Comparison of ENCODE assay signal across 1 cellular context in the genomic region with DNA sequence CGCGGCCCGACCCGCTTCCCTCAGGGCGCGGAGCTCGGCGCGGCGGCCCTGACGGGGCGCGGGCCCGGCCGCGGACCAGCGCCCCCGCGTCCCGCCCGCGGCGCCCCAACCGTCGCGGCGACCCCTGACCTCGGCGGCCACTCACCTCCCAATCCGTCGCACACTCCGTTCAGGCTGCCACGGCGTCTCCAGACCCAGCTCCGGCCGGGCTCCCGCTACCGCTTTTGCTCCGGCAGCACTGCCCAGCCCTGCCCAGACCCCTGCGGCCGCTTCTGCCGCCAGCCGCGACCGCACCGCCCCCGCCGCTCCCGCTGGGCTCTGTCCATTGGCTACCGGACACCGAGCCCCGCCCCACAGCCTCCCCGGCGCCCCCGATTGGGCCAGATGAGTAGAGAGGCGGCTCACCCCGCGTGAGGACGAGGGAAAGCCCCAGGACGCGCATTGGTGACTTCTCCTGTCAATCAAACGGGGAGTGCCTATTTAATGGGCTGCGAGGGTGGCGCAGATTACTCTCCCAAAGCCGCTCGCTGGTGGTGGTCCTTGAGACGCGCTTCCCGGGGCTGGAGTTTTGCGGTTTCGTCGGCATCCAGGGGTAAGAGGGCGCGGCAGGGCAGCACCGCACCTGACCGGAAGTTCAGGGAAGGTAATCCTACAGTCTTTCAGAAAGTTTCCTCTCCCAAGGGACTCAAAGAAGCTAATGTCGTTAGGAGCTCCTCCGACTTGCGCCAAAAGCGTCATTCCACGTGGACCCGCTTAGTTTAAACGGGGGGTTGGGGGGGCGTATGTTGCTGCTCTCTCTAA.
TF ChIP-seq lines count a peak whose summit lies in the region.

TSS of gene PACSIN2 (minus strand) at position 274 of the 801 bp plus-strand sequence. CDS start 103,069 bp downstream, outside the sequence.

TF ChIP-seq in HepG2, 621 proteins besides CTCF, POLR2A, EP300 and RAD21 (continued from another document and continues in another):
- TF ChIP-seq FIP1L1 (IDR thresholded peaks at IDR 0.05; ENCODE audit: borderline replicate concordance, insufficient read depth, low read depth, low read length): no peak
- 0 out of 2 replicates have a peak, but pooled peaks have one; percentile 22 for TF ChIP-seq SIN3B (IDR thresholded peaks at IDR 0.05; ENCODE audit: low read length)
- no peak for TF ChIP-seq NCOA1 (CRISPR knock-in tag; IDR thresholded peaks at IDR 0.05)
- TF ChIP-seq BRCA1 (CRISPR knock-in tag; IDR thresholded peaks at IDR 0.05): 0 out of 2 replicates have a peak, but pooled peaks have one; percentile 36
- TF ChIP-seq NFIC (IDR thresholded peaks at IDR 0.05; ENCODE audit: low read length): no peak
- TF ChIP-seq HIVEP1 (CRISPR knock-in tag; IDR thresholded peaks at IDR 0.05): 0 out of 2 replicates have a peak, but pooled peaks have one; percentile 63
- no peak for TF ChIP-seq SETDB1 (CRISPR knock-in tag; IDR thresholded peaks at IDR 0.05; ENCODE audit: borderline replicate concordance)
- TF ChIP-seq ZMAT5 (CRISPR knock-in tag; IDR thresholded peaks at IDR 0.05; ENCODE audit: borderline replicate concordance, low read depth): no peak
- TF ChIP-seq SRSF9 (IDR thresholded peaks at IDR 0.05; ENCODE audit: borderline replicate concordance, insufficient read depth, low read depth, low read length, poor library complexity, severe bottlenecking): no peak
- peak; percentile 38; the same call in 1 of the 2 replicates for TF ChIP-seq ZNF263 (CRISPR knock-in tag; IDR thresholded peaks at IDR 0.05)
- no peak for TF ChIP-seq ZBTB21 (CRISPR knock-in tag; IDR thresholded peaks at IDR 0.05)
- TF ChIP-seq ZNF138 (CRISPR knock-in tag; IDR thresholded peaks at IDR 0.05; ENCODE audit: low read depth): no peak
- peak; percentile 70; the same call in 1 of the 3 replicates for TF ChIP-seq MXI1 (IDR thresholded peaks at IDR 0.05; ENCODE audit: borderline replicate concordance, low read depth, low read length)
- TF ChIP-seq PCBP1 (IDR thresholded peaks at IDR 0.05; ENCODE audit: borderline replicate concordance, low read depth, low read length): no peak
- TF ChIP-seq MAZ (IDR thresholded peaks at IDR 0.05; ENCODE audit: borderline replicate concordance, low read depth, low read length): no peak; the same call in 1 of the 2 replicates
- peak; percentile 71 for TF ChIP-seq MAZ (CRISPR knock-in tag; IDR thresholded peaks at IDR 0.05; ENCODE audit: low read depth)
- no peak for TF ChIP-seq LCORL (IDR thresholded peaks at IDR 0.05)
- peak; percentile 82 for TF ChIP-seq LCORL (CRISPR knock-in tag; IDR thresholded peaks at IDR 0.05)
- TF ChIP-seq ZNF383 (CRISPR knock-in tag; IDR thresholded peaks at IDR 0.05; ENCODE audit: borderline replicate concordance): no peak
- TF ChIP-seq, protein P1, sequence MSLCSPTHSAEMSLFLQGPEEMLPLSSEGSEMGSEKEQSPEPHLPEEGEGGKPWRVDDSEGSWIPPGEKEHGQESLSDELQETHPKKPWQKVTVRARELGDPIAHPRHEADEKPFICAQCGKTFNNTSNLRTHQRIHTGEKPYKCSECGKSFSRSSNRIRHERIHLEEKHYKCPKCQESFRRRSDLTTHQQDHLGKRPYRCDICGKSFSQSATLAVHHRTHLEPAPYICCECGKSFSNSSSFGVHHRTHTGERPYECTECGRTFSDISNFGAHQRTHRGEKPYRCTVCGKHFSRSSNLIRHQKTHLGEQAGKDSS (CRISPR knock-in tag; IDR thresholded peaks at IDR 0.05; ENCODE audit: borderline replicate concordance, low read depth): no peak
- no peak for TF ChIP-seq MNT (IDR thresholded peaks at IDR 0.05)
- TF ChIP-seq ZNF747 (CRISPR knock-in tag; IDR thresholded peaks at IDR 0.05; ENCODE audit: borderline replicate concordance): peak; percentile 42; the same call in 1 of the 2 replicates
- TF ChIP-seq, protein P2, sequence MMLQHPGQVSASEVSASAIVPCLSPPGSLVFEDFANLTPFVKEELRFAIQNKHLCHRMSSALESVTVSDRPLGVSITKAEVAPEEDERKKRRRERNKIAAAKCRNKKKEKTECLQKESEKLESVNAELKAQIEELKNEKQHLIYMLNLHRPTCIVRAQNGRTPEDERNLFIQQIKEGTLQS (CRISPR knock-in tag; IDR thresholded peaks at IDR 0.05): no peak
- TF ChIP-seq HOXA5 (CRISPR knock-in tag; IDR thresholded peaks at IDR 0.05): peak; percentile 88
- TF ChIP-seq RFXAP (CRISPR knock-in tag; IDR thresholded peaks at IDR 0.05; ENCODE audit: borderline replicate concordance): no peak
- no peak for TF ChIP-seq RFX1 (IDR thresholded peaks at IDR 0.05)
- TF ChIP-seq SALL2 (CRISPR knock-in tag; IDR thresholded peaks at IDR 0.05): peak; percentile 77; the same call in 1 of the 2 replicates
- TF ChIP-seq ZBTB7B (CRISPR knock-in tag; IDR thresholded peaks at IDR 0.05): peak; percentile 82
- TF ChIP-seq, protein P3, sequence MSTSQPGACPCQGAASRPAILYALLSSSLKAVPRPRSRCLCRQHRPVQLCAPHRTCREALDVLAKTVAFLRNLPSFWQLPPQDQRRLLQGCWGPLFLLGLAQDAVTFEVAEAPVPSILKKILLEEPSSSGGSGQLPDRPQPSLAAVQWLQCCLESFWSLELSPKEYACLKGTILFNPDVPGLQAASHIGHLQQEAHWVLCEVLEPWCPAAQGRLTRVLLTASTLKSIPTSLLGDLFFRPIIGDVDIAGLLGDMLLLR (CRISPR knock-in tag; IDR thresholded peaks at IDR 0.05): peak; percentile 56
- TF ChIP-seq ZNF510 (CRISPR knock-in tag; IDR thresholded peaks at IDR 0.05; ENCODE audit: low read depth): no peak
- TF ChIP-seq NCOA2 (CRISPR knock-in tag; IDR thresholded peaks at IDR 0.05): peak; percentile 71
- peak; percentile 63; the same call in 1 of the 2 replicates for TF ChIP-seq KMT2B (CRISPR knock-in tag; IDR thresholded peaks at IDR 0.05)
- 0 out of 2 replicates have a peak, but pooled peaks have one; percentile 29 for TF ChIP-seq ZNF274 (CRISPR knock-in tag; IDR thresholded peaks at IDR 0.05)
- no peak for TF ChIP-seq ZNF180 (CRISPR knock-in tag; IDR thresholded peaks at IDR 0.05; ENCODE audit: borderline replicate concordance, low read depth)
- TF ChIP-seq REST (IDR thresholded peaks at IDR 0.05; ENCODE audit: borderline replicate concordance in 1 of 2, low read depth in 1 of 2, low read length in 2 of 2): peak in 1 of 2 experiments; percentile 76; a peak in 1 of 4 replicates
- no peak for TF ChIP-seq ZNF382 (CRISPR knock-in tag; IDR thresholded peaks at IDR 0.05; ENCODE audit: borderline replicate concordance)
- TF ChIP-seq ZNF224 (CRISPR knock-in tag; IDR thresholded peaks at IDR 0.05): 0 out of 2 replicates have a peak, but pooled peaks have one; percentile 38
- no peak for TF ChIP-seq ZNF44 (CRISPR knock-in tag; IDR thresholded peaks at IDR 0.05)
- peak; percentile 97 for TF ChIP-seq NFYB (CRISPR knock-in tag; IDR thresholded peaks at IDR 0.05)
- TF ChIP-seq SSRP1 (CRISPR knock-in tag; IDR thresholded peaks at IDR 0.05): no peak
- TF ChIP-seq ZSCAN12 (CRISPR knock-in tag; IDR thresholded peaks at IDR 0.05): no peak
- TF ChIP-seq ZNF207 (IDR thresholded peaks at IDR 0.05; ENCODE audit: borderline replicate concordance): no peak
- TF ChIP-seq HNF4A (CRISPR knock-in tag; IDR thresholded peaks at IDR 0.05): no peak
- no peak for TF ChIP-seq ZFP36L2 (CRISPR knock-in tag; IDR thresholded peaks at IDR 0.05)
- TF ChIP-seq, protein P4, sequence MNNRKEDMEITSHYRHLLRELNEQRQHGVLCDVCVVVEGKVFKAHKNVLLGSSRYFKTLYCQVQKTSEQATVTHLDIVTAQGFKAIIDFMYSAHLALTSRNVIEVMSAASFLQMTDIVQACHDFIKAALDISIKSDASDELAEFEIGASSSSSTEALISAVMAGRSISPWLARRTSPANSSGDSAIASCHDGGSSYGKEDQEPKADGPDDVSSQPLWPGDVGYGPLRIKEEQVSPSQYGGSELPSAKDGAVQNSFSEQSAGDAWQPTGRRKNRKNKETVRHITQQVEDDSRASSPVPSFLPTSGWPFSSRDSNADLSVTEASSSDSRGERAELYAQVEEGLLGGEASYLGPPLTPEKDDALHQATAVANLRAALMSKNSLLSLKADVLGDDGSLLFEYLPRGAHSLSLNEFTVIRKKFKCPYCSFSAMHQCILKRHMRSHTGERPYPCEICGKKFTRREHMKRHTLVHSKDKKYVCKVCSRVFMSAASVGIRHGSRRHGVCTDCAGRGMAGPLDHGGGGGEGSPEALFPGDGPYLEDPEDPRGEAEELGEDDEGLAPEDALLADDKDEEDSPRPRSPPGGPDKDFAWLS (CRISPR knock-in tag; IDR thresholded peaks at IDR 0.05; ENCODE audit: borderline replicate concordance): no peak
- peak; percentile 78 for TF ChIP-seq ZNF264 (CRISPR knock-in tag; IDR thresholded peaks at IDR 0.05)
- peak; percentile 35; the same call in 1 of the 2 replicates for TF ChIP-seq ZNF605 (CRISPR knock-in tag; IDR thresholded peaks at IDR 0.05)
- no peak for TF ChIP-seq NONO (IDR thresholded peaks at IDR 0.05)
- peak; percentile 53; the same call in 1 of the 2 replicates for TF ChIP-seq NONO (CRISPR knock-in tag; conservative IDR thresholded peaks at IDR 0.05)
- no peak; the same call in 1 of the 2 replicates for TF ChIP-seq POGK (CRISPR knock-in tag; conservative IDR thresholded peaks at IDR 0.05)
- TF ChIP-seq SIX1 (CRISPR knock-in tag; IDR thresholded peaks at IDR 0.05; ENCODE audit: borderline replicate concordance): no peak
- TF ChIP-seq, protein P5, sequence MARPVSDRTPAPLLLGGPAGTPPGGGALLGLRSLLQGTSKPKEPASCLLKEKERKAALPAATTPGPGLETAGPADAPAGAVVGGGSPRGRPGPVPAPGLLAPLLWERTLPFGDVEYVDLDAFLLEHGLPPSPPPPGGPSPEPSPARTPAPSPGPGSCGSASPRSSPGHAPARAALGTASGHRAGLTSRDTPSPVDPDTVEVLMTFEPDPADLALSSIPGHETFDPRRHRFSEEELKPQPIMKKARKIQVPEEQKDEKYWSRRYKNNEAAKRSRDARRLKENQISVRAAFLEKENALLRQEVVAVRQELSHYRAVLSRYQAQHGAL (CRISPR knock-in tag; IDR thresholded peaks at IDR 0.05; ENCODE audit: not compliant biosample characterization): peak; percentile 73
- peak; percentile 67; the same call in 1 of the 2 replicates for TF ChIP-seq TP53 (CRISPR knock-in tag; conservative IDR thresholded peaks at IDR 0.05)
- TF ChIP-seq MYPOP (CRISPR knock-in tag; IDR thresholded peaks at IDR 0.05): peak; percentile 73; the same call in 1 of the 2 replicates
